ENCODE assay signal across 8 cellular contexts in the genomic region with DNA sequence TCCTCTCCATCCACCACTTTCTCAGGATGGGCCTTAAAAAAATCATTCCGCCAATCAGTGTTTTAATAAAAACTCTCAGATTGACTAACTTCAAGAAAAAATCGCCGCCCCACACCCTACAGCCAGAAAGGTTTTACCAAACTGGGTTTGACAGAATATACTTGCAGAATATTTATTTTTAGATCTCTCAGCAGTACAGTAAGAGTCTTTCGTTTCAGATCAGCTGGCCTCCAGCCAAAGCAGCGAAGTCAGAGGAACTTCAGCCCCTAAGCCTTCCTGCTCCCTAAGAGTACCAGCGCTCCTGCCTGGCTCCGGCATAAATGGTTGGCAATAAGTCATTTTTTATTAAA. TPM values are rescaled to one million over a fixed set of nuclear protein-coding genes. Genes with fewer than 3 reads are reported as not detected.
DNase-seq lines count a peak whose midpoint lies in the region; ATAC-seq, FAIRE-seq and TF ChIP-seq lines count a peak whose summit lies in the region.

No MANE protein-coding gene starts in this region.

- 86% methylated on average over 7 of the region's 7 CpGs for whole genome bisulfite sequencing in HepG2 (ENCODE audit: low lambda C conversion rate)
- WGBS in stomach, 5 donors = 21 to 42% (median 34%) methylated on average over 7 of the region's 7 CpGs

- H3K27me3 Mint-ChIP-seq in CD8-positive, alpha-beta T cell (ENCODE audit: low read depth) = no peaks in the 10 kb centered on the region

- H3K4me2 ChIP-seq in HepG2 (ENCODE audit: low read depth, low read length) = no peak overlapping the region; the same call in 1 of the 2 replicates

- no peak overlapping the region for H3K9ac ChIP-seq in HepG2 (ENCODE audit: insufficient read depth, low read depth, low read length)

- H2AFZ ChIP-seq in HepG2 (ENCODE audit: low read length) = no peak overlapping the region

- TF ChIP-seq POLR2A in HepG2 (IDR thresholded peaks at IDR 0.05; ENCODE audit: insufficient read depth in 1 of 2, low read depth in 2 of 2, low read length in 2 of 2) (no peak), stomach (IDR thresholded peaks at IDR 0.05) (no peak)

- peaks cover 46% of the 10 kb centered on the region for H3K4me1 ChIP-seq in HepG2 (ENCODE audit: insufficient read depth, low read length)
- H3K4me1 ChIP-seq in stomach = peaks cover 4 to 34% (median 20%) of the 10 kb centered on the region in 4 donors
- peaks cover 4% of the 10 kb centered on the region for H3K4me1 ChIP-seq in CD8-positive, alpha-beta T cell (ENCODE audit: insufficient read depth, low read length)

- POLR2A ChIA-PET in HepG2 (lab: Yijun Ruan, JAX) (interaction anchor here (1.5 to 2.3 kb wide), 3 partner anchors 11 to 25 kb away, joined by 5 to 14 read pairs (median 12); a partner anchor contains a TSS), HEK293T (lab: Yijun Ruan, JAX) (no interaction called here)
- POLR2A ChIA-PET in CD8-positive, alpha-beta T cell (lab: Charles Lee) = no interaction called here

- H3K79me2 ChIP-seq in HepG2 (ENCODE audit: insufficient read depth, low read length) = no peaks in the 10 kb centered on the region

- intact Hi-C loops in HepG2 (cut with micrococcal nuclease; ENCODE audit: unreplicated experiment) (loop anchor here (1.0 kb wide), 1 partner anchor 13 kb away; no protein-coding TSS in a partner anchor), stomach (cut with DNase I; ENCODE audit: low total_unique reads) (no loop called here)
- intact Hi-C loops in CD8-positive, alpha-beta T cell (cut with DNase I, micrococcal nuclease) = no loop called here

- no peak overlapping the region for H3K4me3 Mint-ChIP-seq in CD8-positive, alpha-beta T cell

- peaks cover 11% of the 10 kb centered on the region for H3K4me1 Mint-ChIP-seq in CD8-positive, alpha-beta T cell (ENCODE audit: low read depth)

- TF ChIP-seq RAD21 in HepG2 (CRISPR knock-in tag; IDR thresholded peaks at IDR 0.05) = no peak

- DNase-seq in HS-5 (ENCODE audit: low read depth) (peak; percentile 22), astrocyte of the cerebellum (ENCODE audit: low read depth) (peak; percentile 32), HepG2 (ENCODE audit: low spot score) (no peak), stomach (peak; percentile 69), HEK293T (ENCODE audit: extremely low spot score) (no peak)
- DNase-seq in CD8-positive, alpha-beta T cell = no peak

- H3K27me3 ChIP-seq in HepG2 (ENCODE audit: control insufficient read depth in 1 of 2, insufficient read depth in 2 of 2, low read length in 2 of 2) (no peaks in the 10 kb centered on the region), stomach (no peaks in the 10 kb centered on the region)
- H3K27me3 ChIP-seq in CD8-positive, alpha-beta T cell (ENCODE audit: insufficient read depth, low read length) = no peaks in the 10 kb centered on the region

- H4K20me1 ChIP-seq in HepG2 (ENCODE audit: insufficient read depth, low read length) = no peaks in the 10 kb centered on the region

- CTCF ChIA-PET in HepG2 (lab: Yijun Ruan, JAX; ENCODE audit: low intra/inter-chr PET ratio, low total read pairs) (no interaction called here), HEK293T (lab: Yijun Ruan, JAX) (no interaction called here)
- CTCF ChIA-PET in CD8-positive, alpha-beta T cell (lab: Charles Lee) = no interaction called here

- peak; percentile 45 for ATAC-seq in GM21423 (IDR thresholded peaks at IDR 0.05; ENCODE audit: unreplicated experiment)
- ATAC-seq in HepG2 = no peak
- ATAC-seq in CD8-positive, alpha-beta T cell = no peak

- no peak for TF ChIP-seq EP300 in HepG2 (IDR thresholded peaks at IDR 0.05; ENCODE audit: low read depth in 2 of 2, low read length in 2 of 2)
- no peak for TF ChIP-seq EP300 in HepG2 (CRISPR knock-in tag; IDR thresholded peaks at IDR 0.05; ENCODE audit: borderline replicate concordance)
- no peak for TF ChIP-seq EP300 in stomach (IDR thresholded peaks at IDR 0.05)

- no TSS peak for BruUV-seq in HepG2 (replicated peaks; lab: Mats Ljungman, UMichigan)

- TF ChIP-seq CTCF in astrocyte of the cerebellum (IDR thresholded peaks at IDR 0.05; ENCODE audit: low read depth, low read length, missing control alignments) = no peak
- TF ChIP-seq CTCF in HepG2 (CRISPR knock-in tag; IDR thresholded peaks at IDR 0.05) = no peak
- no peak for TF ChIP-seq CTCF in stomach (IDR thresholded peaks at IDR 0.05)
- no peak for TF ChIP-seq CTCF in CD8-positive, alpha-beta T cell (IDR thresholded peaks at IDR 0.05)

- no peaks in the 10 kb centered on the region for H3K9me3 Mint-ChIP-seq in CD8-positive, alpha-beta T cell

- H3K9me3 ChIP-seq in HepG2 (ENCODE audit: low read length) = no peaks in the 10 kb centered on the region
- H3K9me3 ChIP-seq in stomach = no peaks in the 10 kb centered on the region
- no peaks in the 10 kb centered on the region for H3K9me3 ChIP-seq in CD8-positive, alpha-beta T cell (ENCODE audit: low read length)

- peaks cover 88% of the 10 kb centered on the region for H3K36me3 Mint-ChIP-seq in CD8-positive, alpha-beta T cell

- H3K27ac ChIP-seq in HepG2 (ENCODE audit: extremely low read length, insufficient read depth, low read length) (peak overlapping the region; percentile 44), stomach (peak overlapping the region in 4 of 5 donors; percentile 72 to 80 (median 76))
- H3K27ac ChIP-seq in CD8-positive, alpha-beta T cell (ENCODE audit: low read depth, low read length) = no peak overlapping the region

- in situ Hi-C loops in astrocyte of the cerebellum (cut with HindIII; ENCODE audit: low sequenced_read_pairs) (no loop called here), HepG2 (cut with HindIII; ENCODE audit: extremely low pct_ligation_motif_present, low pct_unique_long_range_greater_than_20kb) (no loop called here)

- no peak for FAIRE-seq in HepG2 (lab: Jason Lieb, UNC)

- peaks cover 24 to 49% of the 10 kb centered on the region in 2 experiments for H3K36me3 ChIP-seq in HepG2 (replicated peaks in 1 of 2; ENCODE audit: control insufficient read depth in 1 of 2, insufficient read depth in 2 of 2, low read length in 2 of 2)
- H3K36me3 ChIP-seq in stomach = peaks cover 0 to 77% (median 69%) of the 10 kb centered on the region in 4 donors
- H3K36me3 ChIP-seq in CD8-positive, alpha-beta T cell (ENCODE audit: insufficient read depth, low read length) = peaks cover 7% of the 10 kb centered on the region

- H3K27ac Mint-ChIP-seq in CD8-positive, alpha-beta T cell = no peak overlapping the region

- H3K4me3 ChIP-seq in GM08714 (ENCODE audit: low read length) = peak overlapping the region; percentile 64; the same call in 1 of the 2 replicates
- H3K4me3 ChIP-seq in astrocyte of the cerebellum (ENCODE audit: low read depth, low read length) = no peak overlapping the region
- H3K4me3 ChIP-seq in HepG2 (replicated peaks in 1 of 3; ENCODE audit: insufficient read depth in 1 of 3, low read depth in 2 of 3, low read length in 3 of 3) = no peak overlapping the region
- peak overlapping the region; percentile 8 to 17 (median 14) for H3K4me3 ChIP-seq in stomach
- no peak overlapping the region for H3K4me3 ChIP-seq in CD8-positive, alpha-beta T cell (ENCODE audit: low read depth, low read length)

TF ChIP-seq in HepG2, 621 proteins besides CTCF, POLR2A, EP300 and RAD21 (continues in another document):
- no peak for TF ChIP-seq AGO1 (IDR thresholded peaks at IDR 0.05; ENCODE audit: low read depth, low read length, poor library complexity, severe bottlenecking)

TF ChIP-seq in HEK293T, 16 proteins besides CTCF, POLR2A, EP300 and RAD21 (continues in another document):
- TF ChIP-seq TARDBP (IDR thresholded peaks at IDR 0.05) (no peak), HDGF (IDR thresholded peaks at IDR 0.05; ENCODE audit: borderline replicate concordance) (no peak), L3MBTL2 (conservative IDR thresholded peaks at IDR 0.05) (no peak), BHLHE40 (IDR thresholded peaks at IDR 0.05; ENCODE audit: borderline replicate concordance) (no peak), ZNF384 (IDR thresholded peaks at IDR 0.05) (no peak), LEF1 (IDR thresholded peaks at IDR 0.05; ENCODE audit: borderline replicate concordance) (no peak), ARNT (IDR thresholded peaks at IDR 0.05) (no peak), ELF4 (IDR thresholded peaks at IDR 0.05) (no peak), SUZ12 (IDR thresholded peaks at IDR 0.05) (no peak), SP1 (IDR thresholded peaks at IDR 0.05) (no peak), CTBP1 (IDR thresholded peaks at IDR 0.05; ENCODE audit: borderline replicate concordance) (no peak), FOXM1 (IDR thresholded peaks at IDR 0.05; ENCODE audit: borderline replicate concordance) (no peak), FOXK2 (IDR thresholded peaks at IDR 0.05) (no peak), FOXA1 (IDR thresholded peaks at IDR 0.05) (no peak)

RNA-seq across cellular contexts. Expression of a gene that starts 24.7 kb away (rescaled TPM):
- total RNA-seq in HepG2 (2016; rRNA removed; fragmentation: Illumina TruSeq; extraction: Trizol) (23.3 and 28.5 TPM in 2 replicates), stomach (10 to 100 TPM in 1 of 5 donors, 1 to 10 TPM in 3, not detected in 1; 2.7 to 20.4 (median 7.5) TPM)
- total RNA-seq in HepG2 (2016; cell fraction: cytosol; rRNA removed; fragmentation: Illumina TruSeq; extraction: Trizol; ENCODE audit: low read depth) = 12.0 and 14.1 TPM in 2 replicates
- total RNA-seq in HepG2 (2016; cell fraction: insoluble cytoplasmic fraction; rRNA removed; fragmentation: Illumina TruSeq; extraction: Trizol) = 25.7 and 25.9 TPM in 2 replicates
- total RNA-seq in HepG2 (2016; cell fraction: membrane; rRNA removed; fragmentation: Illumina TruSeq; extraction: Trizol) = 18.1 and 20.7 TPM in 2 replicates
- 38.3 and 38.4 TPM in 2 replicates for total RNA-seq in HepG2 (2016; cell fraction: nucleus; rRNA removed; fragmentation: Illumina TruSeq; extraction: Trizol)
- polyA plus RNA-seq in HepG2 (2011; rRNA removed) (24.3 and 30.8 TPM in 2 replicates), stomach (10 to 100 TPM in 2 of 3 donors, 1 to 10 TPM in 1; 8.2 to 15.3 (median 10.2) TPM)
- polyA plus RNA-seq in HepG2 (2011; cell fraction: cytosol; rRNA removed) = 14.7 and 17.2 TPM in 2 replicates
- polyA plus RNA-seq in HepG2 (2011; cell fraction: nucleus; rRNA removed) = 14.9 and 19.7 TPM in 2 replicates
- 18.4 and 21.3 TPM in 2 replicates for polyA plus RNA-seq in HepG2 (2012)
- polyA plus RNA-seq in HepG2 (2016; cell fraction: cytosol; fragmentation: Illumina TruSeq; extraction: Trizol; ENCODE audit: low read depth) = 10.6 and 14.9 TPM in 2 replicates
- 37.2 and 41.0 TPM in 2 replicates for polyA plus RNA-seq in HepG2 (2016; cell fraction: insoluble cytoplasmic fraction; fragmentation: Illumina TruSeq; extraction: Trizol; ENCODE audit: low read depth)
- polyA plus RNA-seq in HepG2 (2016; cell fraction: membrane; fragmentation: Illumina TruSeq; extraction: Trizol; ENCODE audit: low read depth) = 14.6 and 19.3 TPM in 2 replicates
- polyA plus RNA-seq in HepG2 (2016; cell fraction: nucleus; fragmentation: Illumina TruSeq; extraction: Trizol; ENCODE audit: insufficient read depth, low read depth) = 27.9 and 28.4 TPM in 2 replicates
- 32.1 and 53.3 TPM in 2 replicates for polyA minus RNA-seq in HepG2 (2011; rRNA and poly(A)+ RNA removed; ENCODE audit: low replicate concordance)
- polyA minus RNA-seq in HepG2 (2011; cell fraction: cytosol; rRNA and poly(A)+ RNA removed) = 8.5 and 11.2 TPM in 2 replicates
- polyA minus RNA-seq in HepG2 (2011; cell fraction: nucleus; rRNA and poly(A)+ RNA removed) = 56.8 and 61.8 TPM in 2 replicates
- 10 to 100 TPM; 13.7 to 16.0 TPM for total RNA-seq in CD8-positive, alpha-beta T cell

Comparison
In these comparisons a context has a peak if more than half of its experiments do, and no peak if none do; other contexts are left out.
1. H3K4me3 ChIP-seq: peak in GM08714 (single experiment) and stomach (4 of 4); none in astrocyte of the cerebellum (single experiment), HepG2 (0 of 3) and CD8-positive, alpha-beta T cell (single experiment).
2. DNase-seq: peak in HS-5 (single experiment), astrocyte of the cerebellum (single experiment) and stomach (single experiment); none in HepG2 (single experiment), HEK293T (single experiment) and CD8-positive, alpha-beta T cell (0 of 7).